23 cellular contexts compared by ENCODE assay signal in genomic region chr7:40477094-40477493, GRCh38.
"Had no signal": no experiment of that assay in that cellular context is flagged by ENCODE, and none has a peak within 500 bp of the region (broad histone marks: within the 10 kb centered on the region; RNA-seq: fewer than 3 reads in every experiment).

No MANE protein-coding gene starts in this region.

- FAIRE-seq: pancreas had no signal

- DNase-seq: islet precursor cell; left ventricle myocardium inferior; mesendoderm; midbrain; mucosa of descending colon; naive thymus-derived CD4-positive, alpha-beta T cell; pancreas; posterior cingulate gyrus; retina; right cardiac atrium; stimulated activated CD4-positive, alpha-beta T cell treated with anti-CD3 and anti-CD28 coated beads, Interleukin-12 subunit alpha, Interleukin-12 subunit beta, amount 100 ng/mL, for 4 hours; stimulated activated CD4-positive, alpha-beta T cell treated with anti-CD3 and anti-CD28 coated beads, Interleukin-15, amount 100 ng/mL, for 24 hours; stimulated activated CD4-positive, alpha-beta T cell treated with anti-CD3 and anti-CD28 coated beads, Interleukin-2, amount 100 ng/mL, for 24 hours; stimulated activated CD4-positive, alpha-beta T cell treated with anti-CD3 and anti-CD28 coated beads, Interleukin-4, amount 100 ng/mL, for 1 hour; stimulated activated naive B cell treated with anti-CD40 and anti-IgM and Interleukin-4, amounts not matched to agents 10 μg/mL and 1 μg/mL and 100 μg/mL, for 72 hours; stimulated activated naive CD8-positive, alpha-beta T cell treated with anti-CD3 and anti-CD28 coated beads, Interleukin-15, Interleukin-2, amounts not matched to agents 100 U/mL and 50 U/mL, for 24 hours; stomach; testis; thyroid gland; transverse colon; upper lobe of left lung had no signal

- H3K4me3 Mint-ChIP-seq: naive thymus-derived CD4-positive, alpha-beta T cell; natural killer cell treated with Interleukin-12 subunit alpha and Interleukin-12 subunit beta and Interleukin-15 and Interleukin-18, amount 100 ng/mL, for 72 hours; stimulated activated naive B cell treated with anti-CD40 and anti-IgM and Interleukin-4, amounts not matched to agents 10 μg/mL and 1 μg/mL and 100 μg/mL, for 72 hours had no signal

- H3K27me3 Mint-ChIP-seq: natural killer cell treated with Interleukin-12 subunit alpha and Interleukin-12 subunit beta and Interleukin-15 and Interleukin-18, amount 100 ng/mL, for 72 hours; stimulated activated naive B cell treated with anti-CD40 and anti-IgM and Interleukin-4, amounts not matched to agents 10 μg/mL and 1 μg/mL and 100 μg/mL, for 72 hours had no signal

- H3K9me3 Mint-ChIP-seq: natural killer cell treated with Interleukin-12 subunit alpha and Interleukin-12 subunit beta and Interleukin-15 and Interleukin-18, amount 100 ng/mL, for 72 hours; stimulated activated naive B cell treated with anti-CD40 and anti-IgM and Interleukin-4, amounts not matched to agents 10 μg/mL and 1 μg/mL and 100 μg/mL, for 72 hours had no signal

- H3K27ac Mint-ChIP-seq: naive thymus-derived CD4-positive, alpha-beta T cell; natural killer cell treated with Interleukin-12 subunit alpha and Interleukin-12 subunit beta and Interleukin-15 and Interleukin-18, amount 100 ng/mL, for 72 hours; stimulated activated naive B cell treated with anti-CD40 and anti-IgM and Interleukin-4, amounts not matched to agents 10 μg/mL and 1 μg/mL and 100 μg/mL, for 72 hours had no signal

- H3K4me1 Mint-ChIP-seq: stimulated activated naive B cell treated with anti-CD40 and anti-IgM and Interleukin-4, amounts not matched to agents 10 μg/mL and 1 μg/mL and 100 μg/mL, for 72 hours had no signal

- ATAC-seq: mucosa of descending colon; naive thymus-derived CD4-positive, alpha-beta T cell; natural killer cell treated with Interleukin-12 subunit alpha and Interleukin-12 subunit beta and Interleukin-15 and Interleukin-18, amount 100 ng/mL, for 72 hours; pancreas; right cardiac atrium; sciatic nerve; stimulated activated naive B cell treated with anti-CD40 and anti-IgM and Interleukin-4, amounts not matched to agents 10 μg/mL and 1 μg/mL and 100 μg/mL, for 72 hours; stimulated activated naive CD8-positive, alpha-beta T cell treated with anti-CD3 and anti-CD28 coated beads, Interleukin-15, Interleukin-2, amounts not matched to agents 100 U/mL and 50 U/mL, for 24 hours had no signal

- H3K36me3 Mint-ChIP-seq: naive thymus-derived CD4-positive, alpha-beta T cell; natural killer cell treated with Interleukin-12 subunit alpha and Interleukin-12 subunit beta and Interleukin-15 and Interleukin-18, amount 100 ng/mL, for 72 hours; stimulated activated naive B cell treated with anti-CD40 and anti-IgM and Interleukin-4, amounts not matched to agents 10 μg/mL and 1 μg/mL and 100 μg/mL, for 72 hours had no signal
